In the genomic region with DNA sequence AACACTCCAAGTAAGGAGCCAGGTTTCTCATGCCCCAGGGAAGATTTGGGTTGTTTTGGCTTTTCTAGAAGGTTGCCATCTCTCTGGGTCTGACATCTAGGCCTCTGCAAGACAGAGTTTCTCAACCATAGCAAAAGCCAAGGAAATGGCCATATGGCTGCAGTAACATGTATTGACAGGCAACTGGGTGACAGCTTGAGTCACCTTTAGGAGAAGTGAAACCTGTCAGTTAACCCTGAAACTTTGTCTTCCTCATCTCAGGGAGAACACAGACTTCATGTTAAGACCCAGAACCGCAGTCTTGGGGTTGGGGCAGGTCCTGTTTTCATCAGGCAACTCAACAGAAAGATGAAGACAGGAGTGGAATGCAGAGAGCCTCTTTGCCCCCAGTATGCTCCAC, we compare ENCODE assay signal across 10 cellular contexts. TPM values are rescaled to one million over a fixed set of nuclear protein-coding genes. Genes with fewer than 3 reads are reported as not detected.
DNase-seq lines count a peak whose midpoint lies in the region; ATAC-seq and TF ChIP-seq lines count a peak whose summit lies in the region.
"Had no signal": no experiment of that assay in that cellular context is flagged by ENCODE, and none has a peak within 500 bp of the region (broad histone marks: within the 10 kb centered on the region; RNA-seq: fewer than 3 reads in every experiment).

No MANE protein-coding gene starts in this region.

- no peak for TF ChIP-seq CTCF in esophagus muscularis mucosa (IDR thresholded peaks at IDR 0.05)
- no peak for TF ChIP-seq CTCF in osteocyte (IDR thresholded peaks at IDR 0.05)

- H3K4me1 ChIP-seq in esophagus muscularis mucosa = peaks cover 13 to 20% (median 17%) of the 10 kb centered on the region in 4 donors

- H3K27ac Mint-ChIP-seq in stimulated activated naive CD8-positive, alpha-beta T cell treated with anti-CD3 and anti-CD28 coated beads, Interleukin-15, amount 100 ng/mL, for 72 hours = no peak overlapping the region
- H3K27ac Mint-ChIP-seq in T-helper 17 cell (no peak overlapping the region), osteocyte (ENCODE audit: unreplicated experiment) (no peak overlapping the region)

- H3K36me3 ChIP-seq in esophagus muscularis mucosa = no peaks in the 10 kb centered on the region

- H3K36me3 Mint-ChIP-seq in T-helper 17 cell (ENCODE audit: low read depth) (no peaks in the 10 kb centered on the region), osteocyte (ENCODE audit: unreplicated experiment) (no peaks in the 10 kb centered on the region)

- no peaks in the 10 kb centered on the region for H3K4me1 Mint-ChIP-seq in stimulated activated naive CD8-positive, alpha-beta T cell treated with anti-CD3 and anti-CD28 coated beads, Interleukin-15, amount 100 ng/mL, for 72 hours
- H3K4me1 Mint-ChIP-seq in T-helper 17 cell (peaks cover 2% of the 10 kb centered on the region), osteocyte (ENCODE audit: unreplicated experiment) (no peaks in the 10 kb centered on the region)

- peaks cover 21 to 29% of the 10 kb centered on the region in 2 donors for H3K9me3 Mint-ChIP-seq in stimulated activated naive CD8-positive, alpha-beta T cell treated with anti-CD3 and anti-CD28 coated beads, Interleukin-15, amount 100 ng/mL, for 72 hours
- peaks cover 4% of the 10 kb centered on the region for H3K9me3 Mint-ChIP-seq in osteocyte (ENCODE audit: unreplicated experiment)

- TF ChIP-seq POLR2A in esophagus muscularis mucosa (IDR thresholded peaks at IDR 0.05; ENCODE audit: low read depth) = no peak

- no peak overlapping the region for H3K4me3 Mint-ChIP-seq in stimulated activated naive CD8-positive, alpha-beta T cell treated with anti-CD3 and anti-CD28 coated beads, Interleukin-15, amount 100 ng/mL, for 72 hours
- H3K4me3 Mint-ChIP-seq in T-helper 17 cell (no peak overlapping the region), osteocyte (ENCODE audit: unreplicated experiment) (no peak overlapping the region)
- H3K4me3 Mint-ChIP-seq: naive thymus-derived CD8-positive, alpha-beta T cell had no signal

- ATAC-seq in stimulated activated naive CD8-positive, alpha-beta T cell treated with anti-CD3 and anti-CD28 coated beads, Interleukin-15, Interleukin-2, amounts not matched to agents 100 U/mL and 50 U/mL, for 24 hours = peak; percentile 49
- no peak for ATAC-seq in stimulated activated naive CD8-positive, alpha-beta T cell treated with anti-CD3 and anti-CD28 coated beads, Interleukin-15, amount 100 ng/mL, for 72 hours
- ATAC-seq in HG03060 (IDR thresholded peaks at IDR 0.05; ENCODE audit: low read depth, unreplicated experiment) (peak; percentile 88), T-helper 17 cell (peak; percentile 67)

- no peak overlapping the region for H3K4me3 ChIP-seq in esophagus muscularis mucosa

- H3K27ac ChIP-seq in esophagus muscularis mucosa (replicated peaks in 1 of 4) = no peak overlapping the region
- H3K27ac ChIP-seq: VCaP had no signal

- TF ChIP-seq EP300 in esophagus muscularis mucosa (IDR thresholded peaks at IDR 0.05) = no peak

- WGBS in esophagus muscularis mucosa = 90% methylated on average over 1 of the region's 1 CpG

- peaks cover 5% of the 10 kb centered on the region for H3K27me3 Mint-ChIP-seq in stimulated activated naive CD8-positive, alpha-beta T cell treated with anti-CD3 and anti-CD28 coated beads, Interleukin-15, amount 100 ng/mL, for 72 hours
- H3K27me3 Mint-ChIP-seq in T-helper 17 cell = peaks cover 21% of the 10 kb centered on the region
- H3K27me3 Mint-ChIP-seq in osteocyte (ENCODE audit: unreplicated experiment) = peaks cover 13% of the 10 kb centered on the region

- H3K9me3 ChIP-seq in T-helper 17 cell (ENCODE audit: control insufficient read depth, low read length, poor library complexity, severe bottlenecking) = peaks cover 4% of the 10 kb centered on the region
- H3K9me3 ChIP-seq in esophagus muscularis mucosa = peaks cover 0 to 3% (median 0%) of the 10 kb centered on the region in 4 donors

- DNase-seq in stimulated activated naive CD8-positive, alpha-beta T cell treated with anti-CD3 and anti-CD28 coated beads, Interleukin-15, Interleukin-2, amounts not matched to agents 100 U/mL and 50 U/mL, for 24 hours = no peak
- DNase-seq in stimulated activated naive CD8-positive, alpha-beta T cell treated with anti-CD3 and anti-CD28 coated beads, Interleukin-15, amount 100 ng/mL, for 72 hours = no peak
- DNase-seq in T-helper 17 cell = no peak
- no peak for DNase-seq in hepatic stellate cell (ENCODE audit: low spot score)
- DNase-seq in COR-L47 (lab: John Stamatoyannopoulos, UW) = no peak
- no peak for DNase-seq in esophagus muscularis mucosa (ENCODE audit: extremely low spot score)
- no peak for DNase-seq in osteocyte (ENCODE audit: extremely low spot score, unreplicated experiment)

- intact Hi-C loops in esophagus muscularis mucosa (cut with DNase I) = no loop called here

- H3K27me3 ChIP-seq in esophagus muscularis mucosa = no peaks in the 10 kb centered on the region

RNA-seq across cellular contexts. Expression of gene PLBD1, which starts 46.0 kb away (rescaled TPM):
- 1 to 10 TPM; 1.8 to 5.1 TPM for total RNA-seq in T-helper 17 cell
- 10 to 100 TPM in 1 of 4 donors, 1 to 10 TPM in 3; 4.1 to 18.7 (median 6.6) TPM for total RNA-seq in esophagus muscularis mucosa
- total RNA-seq in osteocyte = 0.13 and 0.89 TPM in 2 replicates
